Comparison of ENCODE assay signal across 8 cellular contexts in genomic region chr17:752620-753219, GRCh38. TPM values are rescaled to one million over a fixed set of nuclear protein-coding genes. Genes with fewer than 3 reads are reported as not detected.
A peak's percentile ranks its signal among the peaks of the same experiment; 100 is the strongest.
DNase-seq lines count a peak whose midpoint lies in the region; ATAC-seq lines count a peak whose summit lies in the region.

No MANE protein-coding gene starts in this region.

- peak overlapping the region; percentile 95 for H3K27ac Mint-ChIP-seq in activated naive CD8-positive, alpha-beta T cell

- no peaks in the 10 kb centered on the region for H3K9me3 Mint-ChIP-seq in activated naive CD8-positive, alpha-beta T cell (ENCODE audit: low read depth)

- ATAC-seq in left cardiac atrium (peak; percentile 76 to 80), HG03520 (IDR thresholded peaks at IDR 0.05; ENCODE audit: unreplicated experiment) (no peak)

- DNase-seq in activated T-cell treated with anti-CD3 and anti-CD28 coated beads for 4 hours (peak; percentile 37), M059J (ENCODE audit: low read depth) (peak; percentile 18), left cardiac atrium (peak; percentile 84), posterior vena cava (ENCODE audit: low spot score) (peak; percentile 91), H4 (ENCODE audit: low spot score) (no peak)
- DNase-seq in activated T-cell treated with anti-CD3 and anti-CD28 coated beads, Interleukin-2, amount 50 U/mL, for 1 hour, result no peak

- intact Hi-C loops in left cardiac atrium (cut with DNase I) (no loop called here), posterior vena cava (cut with DNase I) (no loop called here)

- H3K36me3 Mint-ChIP-seq in activated naive CD8-positive, alpha-beta T cell, result peaks cover 13% of the 10 kb centered on the region

- H3K27me3 Mint-ChIP-seq in activated naive CD8-positive, alpha-beta T cell, result no peaks in the 10 kb centered on the region

- H3K4me1 Mint-ChIP-seq in activated naive CD8-positive, alpha-beta T cell (ENCODE audit: low read depth), result peaks cover 36% of the 10 kb centered on the region

- peak overlapping the region; percentile 93 for H3K4me3 Mint-ChIP-seq in activated naive CD8-positive, alpha-beta T cell

RNA-seq across cellular contexts. Expression of gene GEMIN4, which starts 0.7 kb away (rescaled TPM):
- total RNA-seq in M059J (2014; rRNA removed; shearing (Covaris generic)), result 6.7 and 13.4 TPM in 2 replicates
- 10 to 100 TPM; 11.8 to 15.4 TPM for total RNA-seq in left cardiac atrium
- total RNA-seq in posterior vena cava, result 10 to 100 TPM; 12.5 to 13.2 TPM
- 10.8 and 17.5 TPM in 2 replicates for total RNA-seq in H4 (2014; rRNA removed; shearing (Covaris generic))

RNA-seq across cellular contexts. Expression of gene TLCD3A, which starts 20.3 kb away (rescaled TPM):
- total RNA-seq in M059J (2014; rRNA removed; shearing (Covaris generic)), result 32.8 and 37.1 TPM in 2 replicates
- total RNA-seq in left cardiac atrium (1 to 10 TPM; 4.8 to 8.3 TPM), posterior vena cava (10 to 100 TPM in 1 of 2 donors, 1 to 10 TPM in 1; 9.9 to 10.4 TPM)
- 42.5 and 51.4 TPM in 2 replicates for total RNA-seq in H4 (2014; rRNA removed; shearing (Covaris generic))

RNA-seq across cellular contexts. Expression of gene GLOD4, which starts 29.4 kb away (rescaled TPM):
- total RNA-seq in M059J (2014; rRNA removed; shearing (Covaris generic)), result 84.3 and 116 TPM in 2 replicates
- total RNA-seq in left cardiac atrium (10 to 100 TPM; 32.7 to 41.1 TPM), posterior vena cava (10 to 100 TPM; 40.2 to 41.5 TPM)
- total RNA-seq in H4 (2014; rRNA removed; shearing (Covaris generic)), result 145 and 156 TPM in 2 replicates

RNA-seq across cellular contexts. Expression of gene MRM3, which starts 29.4 kb away (rescaled TPM):
- 12.1 and 19.2 TPM in 2 replicates for total RNA-seq in M059J (2014; rRNA removed; shearing (Covaris generic))
- total RNA-seq in left cardiac atrium (10 to 100 TPM; 14.9 to 17.7 TPM), posterior vena cava (1 to 10 TPM; 7.4 to 7.8 TPM)
- total RNA-seq in H4 (2014; rRNA removed; shearing (Covaris generic)), result 28.1 and 33.4 TPM in 2 replicates

RNA-seq across cellular contexts. Expression of gene VPS53, which starts 38.1 kb away (rescaled TPM):
- total RNA-seq in M059J (2014; rRNA removed; shearing (Covaris generic)), result 6.7 and 10.1 TPM in 2 replicates
- total RNA-seq in left cardiac atrium (10 to 100 TPM; 39.7 to 61.9 TPM), posterior vena cava (10 to 100 TPM; 61.5 to 62.8 TPM)
- 5.7 and 8.9 TPM in 2 replicates for total RNA-seq in H4 (2014; rRNA removed; shearing (Covaris generic))

Comparison
In these comparisons a context has a peak if more than half of its experiments do, and no peak if none do; other contexts are left out.
1. DNase-seq: peak in activated T-cell treated with anti-CD3 and anti-CD28 coated beads for 4 hours (single experiment), M059J (single experiment), left cardiac atrium (single experiment) and posterior vena cava (single experiment); none in activated T-cell treated with anti-CD3 and anti-CD28 coated beads, Interleukin-2, amount 50 U/mL, for 1 hour (single experiment) and H4 (single experiment).